In the genomic region with DNA sequence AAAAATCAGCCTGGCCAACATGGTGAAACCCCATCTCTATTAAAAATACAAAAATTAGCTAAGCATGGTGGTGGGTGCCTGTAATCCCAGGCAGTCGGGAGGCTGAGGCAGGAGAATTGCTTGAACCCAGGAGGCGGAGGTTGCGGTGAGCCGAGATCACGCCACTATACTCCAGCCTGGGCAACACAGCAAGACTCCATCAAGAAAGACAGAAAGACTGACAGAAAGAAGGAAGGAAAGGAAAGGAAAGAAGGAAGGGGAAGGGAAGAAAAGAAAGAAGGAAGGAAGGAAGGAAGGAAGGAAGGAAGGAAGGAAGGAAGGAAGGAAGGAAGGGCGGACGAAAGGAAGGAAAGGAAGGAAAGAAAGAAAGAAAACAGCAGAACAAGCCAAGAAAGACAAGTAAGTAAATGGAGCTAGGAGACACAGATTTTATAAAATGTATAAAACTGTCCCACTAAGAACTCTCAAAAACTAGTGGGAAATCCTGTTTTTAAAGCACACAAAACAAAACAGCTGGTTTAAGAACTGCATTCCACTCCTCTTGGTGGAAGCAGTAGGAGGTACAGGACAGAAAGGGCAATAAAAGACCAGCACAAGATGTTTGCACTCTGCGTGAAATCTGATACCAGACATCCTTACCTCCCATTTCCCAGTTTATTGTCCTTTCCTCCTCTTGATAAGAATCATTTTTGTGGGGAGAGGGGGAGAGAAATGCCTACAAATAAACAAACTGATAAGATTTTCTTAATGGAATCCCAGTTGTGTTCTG, we compare ENCODE assay signal across 13 cellular contexts. TPM values are rescaled to one million over a fixed set of nuclear protein-coding genes. Genes with fewer than 3 reads are reported as not detected.
DNase-seq lines count a peak whose midpoint lies in the region; ATAC-seq and TF ChIP-seq lines count a peak whose summit lies in the region.
"Had no signal": no experiment of that assay in that cellular context is flagged by ENCODE, and none has a peak within 500 bp of the region (broad histone marks: within the 10 kb centered on the region; RNA-seq: fewer than 3 reads in every experiment).

No MANE protein-coding gene starts in this region.

- H3K27ac Mint-ChIP-seq in HFFc6 = peak overlapping the region; percentile 74
- H3K27ac Mint-ChIP-seq: B cell had no signal

- no peak for TF ChIP-seq POLR2A in erythroblast (IDR thresholded peaks at IDR 0.05; ENCODE audit: low read length)

- ATAC-seq in SK-N-SH treated with all-trans-retinoic acid at 6 μM for 48 hours = peak; percentile 54
- ATAC-seq in GM21390 (IDR thresholded peaks at IDR 0.05; ENCODE audit: unreplicated experiment) = no peak
- no peak for ATAC-seq in HG02840 (IDR thresholded peaks at IDR 0.05; ENCODE audit: low FRiP score, unreplicated experiment)
- ATAC-seq in GM19035 (IDR thresholded peaks at IDR 0.05; ENCODE audit: unreplicated experiment) = no peak

- TF ChIP-seq CTCF in 22Rv1 (IDR thresholded peaks at IDR 0.05) (no peak), HFFc6 (IDR thresholded peaks at IDR 0.05) (no peak)

- H3K4me3 Mint-ChIP-seq in HFFc6 = peak overlapping the region; percentile 61
- H3K4me3 Mint-ChIP-seq: B cell, IgD-negative memory B cell had no signal

- peaks cover 92% of the 10 kb centered on the region for H3K4me1 Mint-ChIP-seq in HFFc6 (ENCODE audit: low read depth)
- H3K4me1 Mint-ChIP-seq: B cell, IgD-negative memory B cell had no signal

- H3K27me3 Mint-ChIP-seq in HFFc6 (ENCODE audit: insufficient read depth) = peaks cover 3% of the 10 kb centered on the region; the same call in 1 of the 2 replicates
- H3K27me3 Mint-ChIP-seq: B cell, IgD-negative memory B cell had no signal

- no peaks in the 10 kb centered on the region for H3K9me3 Mint-ChIP-seq in HFFc6

- H3K27ac ChIP-seq in 22Rv1 = peak overlapping the region; percentile 51
- H3K27ac ChIP-seq: cardiac muscle cell had no signal

- peak; percentile 47 for DNase-seq in HFFc6
- peak; percentile 84 for DNase-seq in iris pigment epithelial cell (ENCODE audit: low read depth)
- no peak for DNase-seq in erythroblast (lab: John Stamatoyannopoulos, UW)
- DNase-seq: activated CD8-positive, alpha-beta memory T cell treated with anti-CD3 and anti-CD28 coated beads for 24 hours; retina had no signal

- peaks cover 6% of the 10 kb centered on the region; the same call in 1 of the 2 replicates for H3K36me3 Mint-ChIP-seq in HFFc6 (ENCODE audit: low read depth)
- H3K36me3 Mint-ChIP-seq: IgD-negative memory B cell had no signal

TF ChIP-seq in SK-N-SH treated with all-trans-retinoic acid at 6 μM for 48 hours, 23 proteins besides CTCF, POLR2A, EP300 and RAD21:
- peak; percentile 75; the same call in 1 of the 2 replicates for TF ChIP-seq TCF4 (CRISPR knock-in tag; IDR thresholded peaks at IDR 0.05; ENCODE audit: borderline replicate concordance)
- TF ChIP-seq CSDC2 (CRISPR knock-in tag; IDR thresholded peaks at IDR 0.05) = no peak

RNA-seq across cellular contexts. Expression of a gene that starts 46.7 kb away (rescaled TPM):
- total RNA-seq in HFFc6 (2021; fragmentation: NEBNext Ultra II Directional; extraction: Animal tissue kit (Norgen Biotek cat#: 25700)) = 100 to 1,000 TPM in 5 of 6 experiments, 10 to 100 TPM in 1; 99.4 to 142 (median 129) TPM
- total RNA-seq: B cell had no signal

Comparison
In these comparisons a context has a peak if more than half of its experiments do, and no peak if none do; other contexts are left out.
1. DNase-seq: peak in HFFc6 (single experiment) and iris pigment epithelial cell (single experiment); none in erythroblast (0 of 2).